1 cellular context compared by ENCODE assay signal in genomic region chr1:38569932-38570356, GRCh38.
TF ChIP-seq lines count a peak whose summit lies in the region.

No MANE protein-coding gene starts in this region.

TF ChIP-seq in GM23338, 12 proteins besides CTCF, POLR2A, EP300 and RAD21 (continued from another document):
- TF ChIP-seq, protein P1, sequence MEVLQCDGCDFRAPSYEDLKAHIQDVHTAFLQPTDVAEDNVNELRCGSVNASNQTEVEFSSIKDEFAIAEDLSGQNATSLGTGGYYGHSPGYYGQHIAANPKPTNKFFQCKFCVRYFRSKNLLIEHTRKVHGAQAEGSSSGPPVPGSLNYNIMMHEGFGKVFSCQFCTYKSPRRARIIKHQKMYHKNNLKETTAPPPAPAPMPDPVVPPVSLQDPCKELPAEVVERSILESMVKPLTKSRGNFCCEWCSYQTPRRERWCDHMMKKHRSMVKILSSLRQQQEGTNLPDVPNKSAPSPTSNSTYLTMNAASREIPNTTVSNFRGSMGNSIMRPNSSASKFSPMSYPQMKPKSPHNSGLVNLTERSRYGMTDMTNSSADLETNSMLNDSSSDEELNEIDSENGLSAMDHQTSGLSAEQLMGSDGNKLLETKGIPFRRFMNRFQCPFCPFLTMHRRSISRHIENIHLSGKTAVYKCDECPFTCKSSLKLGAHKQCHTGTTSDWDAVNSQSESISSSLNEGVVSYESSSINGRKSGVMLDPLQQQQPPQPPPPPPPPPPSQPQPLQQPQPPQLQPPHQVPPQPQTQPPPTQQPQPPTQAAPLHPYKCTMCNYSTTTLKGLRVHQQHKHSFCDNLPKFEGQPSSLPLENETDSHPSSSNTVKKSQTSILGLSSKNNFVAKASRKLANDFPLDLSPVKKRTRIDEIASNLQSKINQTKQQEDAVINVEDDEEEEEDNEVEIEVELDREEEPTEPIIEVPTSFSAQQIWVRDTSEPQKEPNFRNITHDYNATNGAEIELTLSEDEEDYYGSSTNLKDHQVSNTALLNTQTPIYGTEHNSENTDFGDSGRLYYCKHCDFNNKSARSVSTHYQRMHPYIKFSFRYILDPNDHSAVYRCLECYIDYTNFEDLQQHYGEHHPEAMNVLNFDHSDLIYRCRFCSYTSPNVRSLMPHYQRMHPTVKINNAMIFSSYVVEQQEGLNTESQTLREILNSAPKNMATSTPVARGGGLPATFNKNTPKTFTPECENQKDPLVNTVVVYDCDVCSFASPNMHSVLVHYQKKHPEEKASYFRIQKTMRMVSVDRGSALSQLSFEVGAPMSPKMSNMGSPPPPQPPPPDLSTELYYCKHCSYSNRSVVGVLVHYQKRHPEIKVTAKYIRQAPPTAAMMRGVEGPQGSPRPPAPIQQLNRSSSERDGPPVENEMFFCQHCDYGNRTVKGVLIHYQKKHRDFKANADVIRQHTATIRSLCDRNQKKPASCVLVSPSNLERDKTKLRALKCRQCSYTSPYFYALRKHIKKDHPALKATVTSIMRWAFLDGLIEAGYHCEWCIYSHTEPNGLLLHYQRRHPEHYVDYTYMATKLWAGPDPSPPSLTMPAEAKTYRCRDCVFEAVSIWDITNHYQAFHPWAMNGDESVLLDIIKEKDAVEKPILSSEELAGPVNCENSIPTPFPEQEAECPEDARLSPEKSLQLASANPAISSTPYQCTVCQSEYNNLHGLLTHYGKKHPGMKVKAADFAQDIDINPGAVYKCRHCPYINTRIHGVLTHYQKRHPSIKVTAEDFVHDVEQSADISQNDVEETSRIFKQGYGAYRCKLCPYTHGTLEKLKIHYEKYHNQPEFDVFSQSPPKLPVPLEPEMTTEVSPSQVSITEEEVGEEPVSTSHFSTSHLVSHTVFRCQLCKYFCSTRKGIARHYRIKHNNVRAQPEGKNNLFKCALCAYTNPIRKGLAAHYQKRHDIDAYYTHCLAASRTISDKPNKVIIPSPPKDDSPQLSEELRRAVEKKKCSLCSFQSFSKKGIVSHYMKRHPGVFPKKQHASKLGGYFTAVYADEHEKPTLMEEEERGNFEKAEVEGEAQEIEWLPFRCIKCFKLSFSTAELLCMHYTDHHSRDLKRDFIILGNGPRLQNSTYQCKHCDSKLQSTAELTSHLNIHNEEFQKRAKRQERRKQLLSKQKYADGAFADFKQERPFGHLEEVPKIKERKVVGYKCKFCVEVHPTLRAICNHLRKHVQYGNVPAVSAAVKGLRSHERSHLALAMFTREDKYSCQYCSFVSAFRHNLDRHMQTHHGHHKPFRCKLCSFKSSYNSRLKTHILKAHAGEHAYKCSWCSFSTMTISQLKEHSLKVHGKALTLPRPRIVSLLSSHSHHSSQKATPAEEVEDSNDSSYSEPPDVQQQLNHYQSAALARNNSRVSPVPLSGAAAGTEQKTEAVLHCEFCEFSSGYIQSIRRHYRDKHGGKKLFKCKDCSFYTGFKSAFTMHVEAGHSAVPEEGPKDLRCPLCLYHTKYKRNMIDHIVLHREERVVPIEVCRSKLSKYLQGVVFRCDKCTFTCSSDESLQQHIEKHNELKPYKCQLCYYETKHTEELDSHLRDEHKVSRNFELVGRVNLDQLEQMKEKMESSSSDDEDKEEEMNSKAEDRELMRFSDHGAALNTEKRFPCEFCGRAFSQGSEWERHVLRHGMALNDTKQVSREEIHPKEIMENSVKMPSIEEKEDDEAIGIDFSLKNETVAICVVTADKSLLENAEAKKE (CRISPR knock-in tag; IDR thresholded peaks at IDR 0.05): no peak
- TF ChIP-seq ETS1 (IDR thresholded peaks at IDR 0.05): no peak
- TF ChIP-seq NANOG (IDR thresholded peaks at IDR 0.05; ENCODE audit: borderline replicate concordance): no peak
- no peak for TF ChIP-seq EZH2 (IDR thresholded peaks at IDR 0.05; ENCODE audit: low read depth, unreplicated experiment)
- no peak for TF ChIP-seq REST (IDR thresholded peaks at IDR 0.05; ENCODE audit: unreplicated experiment)
- TF ChIP-seq ZNF331 (CRISPR knock-in tag; IDR thresholded peaks at IDR 0.05; ENCODE audit: low read depth): no peak
- TF ChIP-seq CREB1 (CRISPR knock-in tag; IDR thresholded peaks at IDR 0.05; ENCODE audit: low read depth): no peak
- TF ChIP-seq STAT1 (IDR thresholded peaks at IDR 0.05; ENCODE audit: unreplicated experiment): no peak
- TF ChIP-seq JUNB (IDR thresholded peaks at IDR 0.05; ENCODE audit: unreplicated experiment): no peak
